In genomic region chr11:69393178-69393832, GRCh38 we compare ENCODE assay signal across 22 cellular contexts.
"Had no signal": no experiment of that assay in that cellular context is flagged by ENCODE, and none has a peak within 500 bp of the region (broad histone marks: within the 10 kb centered on the region; RNA-seq: fewer than 3 reads in every experiment).

No MANE protein-coding gene starts in this region.

- H3K4me3 ChIP-seq: heart left ventricle, ovary, psoas muscle, right lobe of liver, skin epidermis, stomach, thoracic aorta, transverse colon had no signal

- H3K4me1 ChIP-seq: psoas muscle, stomach, transverse colon had no signal

- FAIRE-seq: endometrium, frontal cortex, islet of Langerhans had no signal

- ATAC-seq: esophagus mucosa, heart left ventricle, left lobe of liver, psoas muscle, right lobe of liver had no signal

- DNase-seq: effector memory CD4-positive, alpha-beta T cell; heart left ventricle; hippocampal formation; midbrain; naive B cell; retina; stimulated activated CD4-positive, alpha-beta T cell treated with anti-CD3 and anti-CD28 coated beads, Interleukin-12 subunit alpha, Interleukin-12 subunit beta, amount 100 ng/mL, for 4 hours; stimulated activated naive CD4-positive, alpha-beta T cell; stomach; substantia nigra; transverse colon had no signal

- H3K27me3 ChIP-seq: heart left ventricle, ovary, right lobe of liver, transverse colon had no signal

- H3K36me3 ChIP-seq: heart left ventricle, ovary, right lobe of liver, stomach, thoracic aorta, transverse colon had no signal

- H3K4me3 Mint-ChIP-seq: nephron had no signal

- H3K27ac Mint-ChIP-seq: naive B cell had no signal

- H3K27ac ChIP-seq: ovary, psoas muscle, right lobe of liver, skin epidermis, stomach, thoracic aorta, transverse colon had no signal

- H3K9me3 ChIP-seq: ovary, right lobe of liver had no signal
